Comparison of ENCODE assay signal across 11 cellular contexts in the genomic region with DNA sequence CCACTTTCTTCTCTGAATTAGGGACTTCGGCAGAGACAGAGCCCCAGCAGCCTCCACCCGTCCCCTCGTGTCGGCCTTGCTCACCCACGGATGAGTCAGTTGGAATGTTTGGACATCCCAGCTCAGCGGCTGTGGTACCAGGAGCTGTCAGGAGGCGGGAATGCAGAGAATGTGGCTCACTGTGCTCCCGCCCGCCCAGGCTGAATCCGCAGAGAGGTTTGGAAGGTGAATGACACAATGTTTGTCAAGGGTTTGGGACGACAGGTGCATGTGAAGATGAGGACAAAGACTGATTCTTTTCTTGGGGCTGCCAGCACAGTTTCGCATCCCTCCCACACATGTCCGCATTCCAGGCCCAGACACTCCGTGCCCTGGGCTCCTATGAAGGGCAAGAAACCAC. TPM values are rescaled to one million over a fixed set of nuclear protein-coding genes. Genes with fewer than 3 reads are reported as not detected.
DNase-seq lines count a peak whose midpoint lies in the region; ATAC-seq and TF ChIP-seq lines count a peak whose summit lies in the region.
"Had no signal": no experiment of that assay in that cellular context is flagged by ENCODE, and none has a peak within 500 bp of the region (broad histone marks: within the 10 kb centered on the region; RNA-seq: fewer than 3 reads in every experiment).

No MANE protein-coding gene starts in this region.

- TF ChIP-seq POLR2A in breast epithelium (IDR thresholded peaks at IDR 0.05): no peak

- H3K9me3 ChIP-seq in cardiac muscle cell (ENCODE audit: low read depth): no peaks in the 10 kb centered on the region
- H3K9me3 ChIP-seq in breast epithelium: no peaks in the 10 kb centered on the region
- H3K9me3 ChIP-seq: Peyer's patch had no signal

- TF ChIP-seq CTCF in cardiac muscle cell (IDR thresholded peaks at IDR 0.05; ENCODE audit: low read depth, low read length): no peak
- TF ChIP-seq CTCF in breast epithelium (IDR thresholded peaks at IDR 0.05): peak in 2 of 3 donors; percentile 11 to 50

- intact Hi-C loops in Right ventricle myocardium superior (cut with DNase I) (no loop called here), breast epithelium (cut with DNase I; ENCODE audit: low total_unique reads) (no loop called here)

- H3K27ac ChIP-seq in cardiac muscle cell (no peak overlapping the region), breast epithelium (peak overlapping the region; percentile 81 to 88)

- DNase-seq in cardiac muscle cell (ENCODE audit: low read depth in 1 of 2, low spot score in 1 of 2) (peak; percentile 43 to 94), Right ventricle myocardium superior (no peak), breast epithelium (ENCODE audit: low spot score in 2 of 2) (peak; percentile 67 to 90), lung microvascular endothelial cell (ENCODE audit: low read depth in 2 of 2) (peak; percentile 45 to 88), UCSD-AML1 (lab: John Stamatoyannopoulos, UW; ENCODE audit: unreplicated experiment) (no peak)
- DNase-seq in activated CD8-positive, alpha-beta memory T cell treated with anti-CD3 and anti-CD28 coated beads, Interleukin-2, amount 50 U/mL, for 4 hours: no peak
- DNase-seq: CD4-positive, alpha-beta memory T cell had no signal

- H3K36me3 ChIP-seq in cardiac muscle cell (no peaks in the 10 kb centered on the region), breast epithelium (no peaks in the 10 kb centered on the region)
- H3K36me3 ChIP-seq: Peyer's patch had no signal

- ATAC-seq in Right ventricle myocardium superior (ENCODE audit: poor library complexity) (no peak), GM21717 (IDR thresholded peaks at IDR 0.05; ENCODE audit: unreplicated experiment) (no peak), GM19463 (IDR thresholded peaks at IDR 0.05; ENCODE audit: unreplicated experiment) (no peak)

- H3K4me1 ChIP-seq in cardiac muscle cell (ENCODE audit: low read depth) (peaks cover 8% of the 10 kb centered on the region), breast epithelium (peaks cover 13 to 25% of the 10 kb centered on the region in 2 donors)

- H3K4me3 ChIP-seq in cardiac muscle cell: no peak overlapping the region
- no peak overlapping the region for H3K4me3 ChIP-seq in breast epithelium
- H3K4me3 ChIP-seq: Peyer's patch had no signal

- no peaks in the 10 kb centered on the region for H3K27me3 ChIP-seq in cardiac muscle cell
- no peaks in the 10 kb centered on the region for H3K27me3 ChIP-seq in breast epithelium
- H3K27me3 ChIP-seq: Peyer's patch had no signal

RNA-seq across cellular contexts. Expression of a gene that starts 39.6 kb away (rescaled TPM):
- total RNA-seq in cardiac muscle cell (0.39 and 1.0 TPM in 2 replicates), Right ventricle myocardium superior (0.54 TPM), breast epithelium (1 to 10 TPM; 1.4 to 9.5 (median 1.6) TPM), lung microvascular endothelial cell (0.20 and 0.22 TPM in 2 replicates)
- 0.64 and 1.7 TPM in 2 replicates for polyA plus RNA-seq in cardiac muscle cell
- polyA plus RNA-seq: CD4-positive, alpha-beta memory T cell had no signal

RNA-seq across cellular contexts. Expression of a gene that starts 59.7 kb away (rescaled TPM):
- not detected in 2 replicates for total RNA-seq in cardiac muscle cell
- not detected in 2 replicates for polyA plus RNA-seq in cardiac muscle cell
- total RNA-seq in Right ventricle myocardium superior: 0.11 TPM
- 1 to 10 TPM; 1.3 to 2.5 (median 1.3) TPM for total RNA-seq in breast epithelium
- not detected in 2 replicates for total RNA-seq in lung microvascular endothelial cell
- total RNA-seq: dermis microvascular lymphatic vessel endothelial cell, Peyer's patch had no signal

Comparison
In these comparisons a context has a peak if more than half of its experiments do, and no peak if none do; other contexts are left out.
1. DNase-seq: peak in cardiac muscle cell (2 of 2), breast epithelium (2 of 2) and lung microvascular endothelial cell (2 of 2); none in Right ventricle myocardium superior (single experiment), UCSD-AML1 (single experiment) and activated CD8-positive, alpha-beta memory T cell treated with anti-CD3 and anti-CD28 coated beads, Interleukin-2, amount 50 U/mL, for 4 hours (single experiment).